15 cellular contexts compared by ENCODE assay signal in the genomic region with DNA sequence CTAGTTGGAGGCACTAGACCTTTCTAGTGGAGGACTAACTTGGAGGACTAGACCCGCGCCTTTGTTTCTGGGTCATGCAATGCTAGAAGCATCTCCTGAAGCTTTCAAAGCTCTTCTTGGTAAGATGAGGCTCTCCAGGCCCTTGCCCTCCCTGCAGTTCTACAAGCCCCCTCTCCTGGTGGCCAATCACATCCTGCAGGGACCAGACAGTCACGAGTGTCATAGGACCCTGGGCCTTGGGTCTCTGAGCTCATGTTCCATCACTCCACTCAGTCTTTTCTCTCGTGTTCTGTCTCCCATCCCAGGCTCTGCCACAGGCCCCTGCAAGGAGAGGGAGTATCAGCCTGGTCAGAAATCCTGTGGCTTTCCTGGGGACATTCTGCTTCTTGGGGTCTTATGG.
A peak's percentile ranks its signal among the peaks of the same experiment; 100 is the strongest.
DNase-seq lines count a peak whose midpoint lies in the region; ATAC-seq and TF ChIP-seq lines count a peak whose summit lies in the region.
"Had no signal": no experiment of that assay in that cellular context is flagged by ENCODE, and none has a peak within 500 bp of the region (broad histone marks: within the 10 kb centered on the region; RNA-seq: fewer than 3 reads in every experiment).

No MANE protein-coding gene starts in this region.

- H3K36me3 Mint-ChIP-seq in neural crest cell (ENCODE audit: low read depth): no peaks in the 10 kb centered on the region

- no peak overlapping the region for H3K4me3 Mint-ChIP-seq in neural crest cell
- H3K4me3 Mint-ChIP-seq: HFFc6 had no signal

- H3K56ac ChIP-seq in IMR-90 (ENCODE audit: extremely low read depth, insufficient read depth, low read length): no peak overlapping the region

- no peaks in the 10 kb centered on the region for H3K79me1 ChIP-seq in IMR-90 (ENCODE audit: low read depth in 1 of 2, low read length in 2 of 2)

- BruUV-seq in IMR-90 (replicated peaks; lab: Mats Ljungman, UMichigan): no TSS peak
- BruUV-seq in PC-9 (replicated peaks; lab: Mats Ljungman, UMichigan): no TSS peak

- TF ChIP-seq RAD21 in SK-N-SH (IDR thresholded peaks at IDR 0.05; ENCODE audit: low read length): no peak
- TF ChIP-seq RAD21 in IMR-90 (IDR thresholded peaks at IDR 0.05; ENCODE audit: low read length): no peak

- H3K36me3 ChIP-seq in SK-N-SH (replicated peaks in 1 of 2; ENCODE audit: control insufficient read depth in 1 of 2, insufficient read depth in 2 of 2, low read length in 1 of 2): no peaks in the 10 kb centered on the region
- H3K36me3 ChIP-seq in IMR-90 (ENCODE audit: control insufficient read depth, insufficient read depth, low read length): no peaks in the 10 kb centered on the region
- no peaks in the 10 kb centered on the region for H3K36me3 ChIP-seq in PC-9 (ENCODE audit: low read depth)
- H3K36me3 ChIP-seq in thyroid gland: no peaks in the 10 kb centered on the region

- no peak for TF ChIP-seq EP300 in SK-N-SH (IDR thresholded peaks at IDR 0.05; ENCODE audit: borderline replicate concordance in 1 of 2, low read depth in 1 of 2, low read length in 1 of 2)

- in situ Hi-C loops in IMR-90 (cut with MboI; ENCODE audit: low sequenced_read_pairs): no loop called here

- H4K20me1 ChIP-seq in SK-N-SH (ENCODE audit: insufficient read depth) (no peaks in the 10 kb centered on the region), IMR-90 (ENCODE audit: insufficient read depth, low read length) (no peaks in the 10 kb centered on the region), PC-9 (ENCODE audit: insufficient read depth) (no peaks in the 10 kb centered on the region)

- WGBS in SK-N-SH (ENCODE audit: low lambda C conversion rate): 70% methylated on average over 4 of the region's 4 CpGs
- 40% methylated on average over 1 of the region's 4 CpGs; no CpG with 5 or more reads in 1 of the 2 experiments for whole genome bisulfite sequencing in IMR-90 (ENCODE audit: extremely low coverage in 2 of 2, insufficient read length in 1 of 2), 2 experiments
- WGBS in thyroid gland, 2 donors: 81 to 92% methylated on average over 4 of the region's 4 CpGs

- intact Hi-C loops in IMR-90 (cut with micrococcal nuclease): no loop called here
- intact Hi-C loops in PC-9 (cut with micrococcal nuclease; ENCODE audit: unreplicated experiment): no loop called here
- intact Hi-C loops in thyroid gland (cut with DNase I): no loop called here

- H2BK20ac ChIP-seq in IMR-90 (ENCODE audit: low read depth, low read length): no peak overlapping the region

- H3K9me2 ChIP-seq in SK-N-SH (no peaks in the 10 kb centered on the region), PC-9 (ENCODE audit: insufficient read depth) (no peaks in the 10 kb centered on the region)

- no peaks in the 10 kb centered on the region for H3K9me3 ChIP-seq in SK-N-SH
- H3K9me3 ChIP-seq in IMR-90 (ENCODE audit: control insufficient read depth, insufficient read depth, low read length): no peaks in the 10 kb centered on the region; the same call in 1 of the 2 replicates
- no peaks in the 10 kb centered on the region for H3K9me3 ChIP-seq in PC-9 (ENCODE audit: insufficient read depth, low read depth)
- no peaks in the 10 kb centered on the region for H3K9me3 ChIP-seq in thyroid gland

- H4K5ac ChIP-seq in IMR-90 (ENCODE audit: low read depth, low read length): no peak overlapping the region

- peak overlapping the region; percentile 64; the same call in 1 of the 2 replicates for H3K4me2 ChIP-seq in SK-N-SH
- no peak overlapping the region for H3K4me2 ChIP-seq in IMR-90 (ENCODE audit: low read depth, low read length)
- no peak overlapping the region for H3K4me2 ChIP-seq in PC-9

- H3K79me2 ChIP-seq in SK-N-SH (ENCODE audit: insufficient read depth): no peaks in the 10 kb centered on the region
- H3K79me2 ChIP-seq in PC-9 (ENCODE audit: low read depth): no peaks in the 10 kb centered on the region

- no peak overlapping the region for H3K4ac ChIP-seq in IMR-90 (ENCODE audit: low read depth, low read length)

- H2AFZ ChIP-seq in SK-N-SH (ENCODE audit: low read depth): peak overlapping the region; percentile 37; the same call in 1 of the 2 replicates
- no peak overlapping the region for H2AFZ ChIP-seq in IMR-90 (replicated peaks; ENCODE audit: low read length, poor library complexity)
- no peak overlapping the region for H2AFZ ChIP-seq in PC-9

- H4K91ac ChIP-seq in IMR-90 (ENCODE audit: insufficient read depth, low read depth, low read length): no peak overlapping the region

- POLR2A ChIA-PET in SK-N-SH (lab: Yijun Ruan, JAX): no interaction called here
- POLR2A ChIA-PET in IMR-90 (lab: Charles Lee; ENCODE audit: unreplicated experiment): interaction anchor here (0.5 kb wide), 1 partner anchor 212 kb away, joined by 3 read pairs; no protein-coding TSS in a partner anchor
- POLR2A ChIA-PET in PC-9 (lab: Charles Lee; ENCODE audit: unreplicated experiment): no interaction called here

- no peak overlapping the region for H3K14ac ChIP-seq in IMR-90 (replicated peaks; ENCODE audit: low read depth, low read length)

- no peak overlapping the region for H4K8ac ChIP-seq in IMR-90 (ENCODE audit: low read depth in 2 of 2, low read length in 2 of 2)

- dilution Hi-C loops in IMR-90 (cut with HindIII; ENCODE audit: low sequenced_read_pairs, unreplicated experiment): no loop called here

- H3K9ac ChIP-seq in SK-N-SH: no peak overlapping the region
- no peak overlapping the region for H3K9ac ChIP-seq in IMR-90 (ENCODE audit: low read depth, low read length)

- TF ChIP-seq CTCF in SK-N-SH (IDR thresholded peaks at IDR 0.05) (no peak), IMR-90 (conservative IDR thresholded peaks at IDR 0.05; ENCODE audit: low read depth, low read length) (no peak), coronary artery (IDR thresholded peaks at IDR 0.05) (no peak), neural crest cell (conservative IDR thresholded peaks at IDR 0.05) (no peak), PC-9 (conservative IDR thresholded peaks at IDR 0.05) (no peak), thyroid gland (IDR thresholded peaks at IDR 0.05) (no peak)

- H2BK15ac ChIP-seq in IMR-90 (ENCODE audit: low read depth, low read length): no peak overlapping the region

- ATAC-seq in SK-N-SH treated with all-trans-retinoic acid at 6 μM for 48 hours (no peak), IMR-90 (ENCODE audit: low read depth) (peak; percentile 35; the same call in 1 of the 2 replicates), HG02840 (IDR thresholded peaks at IDR 0.05; ENCODE audit: low FRiP score, unreplicated experiment) (no peak)

- H3K27ac Mint-ChIP-seq in neural crest cell (ENCODE audit: unreplicated experiment): peak overlapping the region; percentile 43
- H3K27ac Mint-ChIP-seq: HFFc6 had no signal

- H3F3A ChIP-seq in SK-N-SH (replicated peaks; ENCODE audit: insufficient read depth): peaks cover 5% of the 10 kb centered on the region
- H3F3A ChIP-seq in PC-9 (ENCODE audit: insufficient read depth, low read depth): 0 out of 2 replicates have a peak, but pooled peaks cover 5% of the 10 kb centered on the region

- no peaks in the 10 kb centered on the region for H3K27me3 Mint-ChIP-seq in neural crest cell (ENCODE audit: low read depth)

- CTCF ChIA-PET in SK-N-SH (lab: Yijun Ruan, JAX): interaction anchor here (1.1 to 1.7 kb wide), 3 partner anchors 8 to 55 kb away, joined by 3 to 5 read pairs (median 4); no protein-coding TSS in a partner anchor
- CTCF ChIA-PET in IMR-90 (lab: Yijun Ruan, JAX): no interaction called here
- CTCF ChIA-PET in PC-9 (lab: Charles Lee): no interaction called here

- TF ChIP-seq POLR2A in IMR-90 (IDR thresholded peaks at IDR 0.05; ENCODE audit: low read depth, low read length) (no peak), thyroid gland (IDR thresholded peaks at IDR 0.05) (no peak)

- H3K9me1 ChIP-seq in IMR-90 (ENCODE audit: insufficient read depth, low read length): no peaks in the 10 kb centered on the region

- peak overlapping the region; percentile 12 for H2AK9ac ChIP-seq in IMR-90 (replicated peaks; ENCODE audit: low read depth, low read length, poor library complexity)

- H3K18ac ChIP-seq in IMR-90 (ENCODE audit: low read depth, low read length): no peak overlapping the region

- DNase-seq in SK-N-SH (no peak), IMR-90 (no peak), coronary artery (ENCODE audit: low spot score) (peak; percentile 31), neural crest cell (ENCODE audit: low read depth, low spot score) (no peak), PC-9 (no peak), thyroid gland (no peak)
- DNase-seq: C1 segment of cervical spinal cord, DMS153, MM.1S, NCI-H1105 treated with DMSO at 0.1 percent for 48 hours, NCI-H187 had no signal

- H3K4me3 ChIP-seq in SK-N-SH (ENCODE audit: low read depth in 2 of 2, low read length in 1 of 2) (no peak overlapping the region), IMR-90 (ENCODE audit: insufficient read depth, low read depth, low read length) (no peak overlapping the region), coronary artery (no peak overlapping the region), PC-9 (no peak overlapping the region), thyroid gland (replicated peaks in 1 of 3) (no peak overlapping the region)

- H3K9me3 Mint-ChIP-seq in neural crest cell: no peaks in the 10 kb centered on the region
- H3K9me3 Mint-ChIP-seq: HFFc6 had no signal

- H2BK120ac ChIP-seq in IMR-90 (ENCODE audit: low read depth, low read length): no peak overlapping the region

- H3K27ac ChIP-seq in SK-N-SH (ENCODE audit: low read depth in 2 of 2, low read length in 1 of 2): peak overlapping the region in 1 of 2 experiments; percentile 81; a peak in 2 of 4 replicates
- no peak overlapping the region for H3K27ac ChIP-seq in IMR-90 (ENCODE audit: insufficient read depth, low read length)
- no peak overlapping the region for H3K27ac ChIP-seq in coronary artery
- H3K27ac ChIP-seq in PC-9: no peak overlapping the region
- H3K27ac ChIP-seq in thyroid gland: no peak overlapping the region
- H3K27ac ChIP-seq: 22Rv1 had no signal

- no peak overlapping the region for H3K23ac ChIP-seq in IMR-90 (ENCODE audit: low read depth, low read length)

- H3K4me1 ChIP-seq in SK-N-SH (ENCODE audit: control insufficient read depth in 1 of 2, insufficient read depth in 2 of 2, low read depth in 1 of 2, low read length in 1 of 2) (peaks cover 0 to 15% of the 10 kb centered on the region in 2 experiments; a peak in 2 of 4 replicates), IMR-90 (ENCODE audit: control insufficient read depth, insufficient read depth, low read length) (peaks cover 4% of the 10 kb centered on the region; the same call in 1 of the 2 replicates), PC-9 (replicated peaks; ENCODE audit: insufficient read depth) (peaks cover 12% of the 10 kb centered on the region), thyroid gland (no peaks in the 10 kb centered on the region)

- no peaks in the 10 kb centered on the region for H3K27me3 ChIP-seq in SK-N-SH (ENCODE audit: insufficient read depth)
- H3K27me3 ChIP-seq in IMR-90 (ENCODE audit: control insufficient read depth, insufficient read depth, low read length): no peaks in the 10 kb centered on the region
- H3K27me3 ChIP-seq in PC-9 (ENCODE audit: insufficient read depth, low read depth): no peaks in the 10 kb centered on the region
- no peaks in the 10 kb centered on the region for H3K27me3 ChIP-seq in thyroid gland

- H2AK5ac ChIP-seq in IMR-90 (ENCODE audit: low read depth, low read length): no peak overlapping the region

- peaks cover 46% of the 10 kb centered on the region for H3K4me1 Mint-ChIP-seq in neural crest cell

- H2BK5ac ChIP-seq in IMR-90 (ENCODE audit: low read depth, low read length, poor library complexity, severe bottlenecking): no peak overlapping the region

TF ChIP-seq in SK-N-SH treated with all-trans-retinoic acid at 6 μM for 48 hours, 23 proteins besides CTCF, POLR2A, EP300 and RAD21 (continues in another document):
- TF ChIP-seq CSDC2 (CRISPR knock-in tag; IDR thresholded peaks at IDR 0.05): no peak
